8 cellular contexts compared by ENCODE assay signal in genomic region chr19:13056052-13056660, GRCh38. TPM values are rescaled to one million over a fixed set of nuclear protein-coding genes. Genes with fewer than 3 reads are reported as not detected.
A peak's percentile ranks its signal among the peaks of the same experiment; 100 is the strongest.
DNase-seq lines count a peak whose midpoint lies in the region; ATAC-seq and TF ChIP-seq lines count a peak whose summit lies in the region.

No MANE protein-coding gene starts in this region.

- H3K23ac ChIP-seq in neuronal stem cell (ENCODE audit: low read depth, low read length, poor library complexity) = no peak overlapping the region

- no peak overlapping the region for H3K14ac ChIP-seq in neuronal stem cell (ENCODE audit: low read length)

- CTCF ChIA-PET in Panc1 (lab: Charles Lee) = no interaction called here

- H3K4me3 ChIP-seq in AG09309 (ENCODE audit: control insufficient read depth, low read depth, low read length) (peak overlapping the region; percentile 19), Panc1 (ENCODE audit: low read depth in 2 of 2, low read length in 2 of 2) (peak overlapping the region in 1 of 2 experiments; percentile 20; a peak in 1 of 4 replicates), neuronal stem cell (ENCODE audit: low read length in 2 of 2) (no peak overlapping the region)

- H3K27me3 ChIP-seq in Panc1 (ENCODE audit: control insufficient read depth, insufficient read depth, low read length) (no peaks in the 10 kb centered on the region), neuronal stem cell (ENCODE audit: control insufficient read depth in 3 of 3, insufficient read depth in 3 of 3, low read depth in 1 of 3, low read length in 3 of 3) (peaks cover 14 to 97% (median 82%) of the 10 kb centered on the region in 3 experiments)

- H2BK120ac ChIP-seq in neuronal stem cell (ENCODE audit: low read depth, low read length) = no peak overlapping the region

- H3K4me2 ChIP-seq in neuronal stem cell (ENCODE audit: insufficient read depth, low read length, poor library complexity, severe bottlenecking) = no peak overlapping the region

- no peak overlapping the region for H2BK5ac ChIP-seq in neuronal stem cell (ENCODE audit: low read length)

- POLR2A ChIA-PET in Panc1 (lab: Charles Lee) = no interaction called here

- intact Hi-C loops in Panc1 (cut with micrococcal nuclease; ENCODE audit: unreplicated experiment) = loop anchor here (5.0 kb wide), 1 partner anchor 34 kb away; no protein-coding TSS in a partner anchor

- H3K9ac ChIP-seq in neuronal stem cell (ENCODE audit: low read depth, low read length, poor library complexity) = no peak overlapping the region

- in situ Hi-C loops in Panc1 (cut with HindIII; ENCODE audit: low pct_unique_long_range_greater_than_20kb, low sequenced_read_pairs) = no loop called here

- H4K91ac ChIP-seq in neuronal stem cell (ENCODE audit: low read depth, low read length, poor library complexity) = no peak overlapping the region

- TF ChIP-seq CTCF in AG09309 (IDR thresholded peaks at IDR 0.05; ENCODE audit: control insufficient read depth, insufficient read depth, low read depth, low read length, missing control alignments) (no peak), Panc1 (IDR thresholded peaks at IDR 0.05) (no peak)

- no peak overlapping the region for H2BK12ac ChIP-seq in neuronal stem cell (ENCODE audit: low read length)

- H3K9me3 ChIP-seq in Panc1 (ENCODE audit: control insufficient read depth, insufficient read depth, low read depth, low read length) (no peaks in the 10 kb centered on the region), neuronal stem cell (replicated peaks in 1 of 2; ENCODE audit: control insufficient read depth in 2 of 2, insufficient read depth in 1 of 2, low read depth in 1 of 2, low read length in 2 of 2) (no peaks in the 10 kb centered on the region)

- H3K4ac ChIP-seq in neuronal stem cell (ENCODE audit: low read length) = no peak overlapping the region

- no peak for DNase-seq in AG09309 (ENCODE audit: low read depth)
- DNase-seq in Panc1 (ENCODE audit: low read depth, low spot score) = no peak
- peak; percentile 74 for DNase-seq in fibroblast of gingiva (ENCODE audit: low read depth)
- no peak for DNase-seq in neuronal stem cell (ENCODE audit: low spot score)
- no peak for DNase-seq in NCI-H2107 (lab: John Stamatoyannopoulos, UW)
- no peak for DNase-seq in NCI-H2081 treated with DMSO at 0.1 percent for 48 hours (lab: John Stamatoyannopoulos, UW)

- no peak overlapping the region for H2AFZ ChIP-seq in neuronal stem cell (ENCODE audit: low read length)

- H2AK5ac ChIP-seq in neuronal stem cell (ENCODE audit: low read depth, low read length) = peak overlapping the region; percentile 16

- H3K4me1 ChIP-seq in Panc1 (ENCODE audit: control insufficient read depth, insufficient read depth, low read length) (peaks cover 97% of the 10 kb centered on the region), neuronal stem cell (ENCODE audit: control insufficient read depth in 2 of 2, insufficient read depth in 1 of 2, low read depth in 1 of 2, low read length in 2 of 2) (peaks cover 25 to 58% of the 10 kb centered on the region in 2 donors)

- peak overlapping the region; percentile 99 for H3K27ac ChIP-seq in Panc1 (ENCODE audit: low read length)
- H3K27ac ChIP-seq in neuronal stem cell (replicated peaks; ENCODE audit: low read length) = no peak overlapping the region

- H4K8ac ChIP-seq in neuronal stem cell (ENCODE audit: low read depth, low read length) = no peak overlapping the region

- ATAC-seq in Panc1 = 0 out of 2 replicates have a peak, but pooled peaks have one; percentile 2
- no peak for ATAC-seq in HG03571 (IDR thresholded peaks at IDR 0.05; ENCODE audit: unreplicated experiment)
- no peak for ATAC-seq in HG03432 (IDR thresholded peaks at IDR 0.05; ENCODE audit: unreplicated experiment)

- no peaks in the 10 kb centered on the region for H3K79me1 ChIP-seq in neuronal stem cell (ENCODE audit: low read depth, low read length)

- no peak overlapping the region for H2BK15ac ChIP-seq in neuronal stem cell (ENCODE audit: low read length)

- no CpG with 5 or more reads among the region's 17 CpGs for WGBS in neuronal stem cell (ENCODE audit: extremely low coverage in 2 of 2, insufficient read length in 2 of 2, insufficient replicate concordance in 1 of 2), 2 donors

- no TSS peak for BruUV-seq in Panc1 (replicated peaks; lab: Mats Ljungman, UMichigan)

- H3K36me3 ChIP-seq in Panc1 (ENCODE audit: control insufficient read depth, insufficient read depth, low read length) (no peaks in the 10 kb centered on the region), neuronal stem cell (replicated peaks in 1 of 2; ENCODE audit: control insufficient read depth in 2 of 2, insufficient read depth in 2 of 2, low read length in 2 of 2) (no peaks in the 10 kb centered on the region)

- peak overlapping the region; percentile 40 for H3K18ac ChIP-seq in neuronal stem cell (ENCODE audit: low read length)

RNA-seq across cellular contexts. Expression of gene LYL1, which starts 46.5 kb away (rescaled TPM):
- 0.23 TPM for total RNA-seq in Panc1 (2021; ENCODE audit: unreplicated experiment)
- polyA plus RNA-seq in Panc1 (2012; ENCODE audit: insufficient read length) = 0.48 TPM
- 1.1 TPM for polyA plus RNA-seq in neuronal stem cell (2013, experiment 1 of 2)
- polyA plus RNA-seq in neuronal stem cell (2013, experiment 2 of 2) = 1.1 TPM
